In genomic region chr12:10967409-10967808, GRCh38 we compare ENCODE assay signal across 20 cellular contexts. TPM values are rescaled to one million over a fixed set of nuclear protein-coding genes. Genes with fewer than 3 reads are reported as not detected.
DNase-seq lines count a peak whose midpoint lies in the region; ATAC-seq, FAIRE-seq and TF ChIP-seq lines count a peak whose summit lies in the region.
"Had no signal": no experiment of that assay in that cellular context is flagged by ENCODE, and none has a peak within 500 bp of the region (broad histone marks: within the 10 kb centered on the region; RNA-seq: fewer than 3 reads in every experiment).

No MANE protein-coding gene starts in this region.

- H3K9me1 ChIP-seq in keratinocyte (ENCODE audit: control insufficient read depth, extremely low read depth, insufficient read depth, low read length), result no peaks in the 10 kb centered on the region

- dilution Hi-C loops in keratinocyte (cut with MboI; ENCODE audit: extremely low pct_ligation_motif_present, low sequenced_read_pairs), result no loop called here

- no peak for TF ChIP-seq CTCF in AG09309 (IDR thresholded peaks at IDR 0.05; ENCODE audit: control insufficient read depth, insufficient read depth, low read depth, low read length, missing control alignments)
- TF ChIP-seq CTCF in choroid plexus epithelial cell (conservative IDR thresholded peaks at IDR 0.05; ENCODE audit: low read depth, low read length), result no peak
- TF ChIP-seq CTCF in keratinocyte (optimal IDR thresholded peaks at IDR 0.05 in 1 of 3, IDR thresholded peaks at IDR 0.05 in 1 of 3, conservative IDR thresholded peaks at IDR 0.05 in 1 of 3; ENCODE audit: extremely low read depth in 1 of 3, insufficient read depth in 2 of 3, low read length in 3 of 3), result no peak

- peaks cover 17% of the 10 kb centered on the region for H3K4me1 ChIP-seq in keratinocyte (ENCODE audit: control insufficient read depth, extremely low read depth, insufficient read depth, low read length)

- FAIRE-seq in keratinocyte (lab: Jason Lieb, UNC) (no peak), RCC 7860 (lab: Jason Lieb, UNC) (no peak)

- H3K9me3 ChIP-seq in keratinocyte (ENCODE audit: control insufficient read depth, low read depth, low read length), result no peaks in the 10 kb centered on the region
- H3K9me3 ChIP-seq: ascending aorta, ovary, thoracic aorta had no signal

- H3K9ac ChIP-seq in keratinocyte (ENCODE audit: control insufficient read depth, extremely low read depth, insufficient read depth, low read length), result no peak overlapping the region

- no peak for ATAC-seq in HG03135 (IDR thresholded peaks at IDR 0.05; ENCODE audit: unreplicated experiment)
- ATAC-seq: effector memory CD8-positive, alpha-beta T cell had no signal

- no peak overlapping the region for H3K27ac ChIP-seq in keratinocyte (ENCODE audit: control insufficient read depth, insufficient read depth, low read length)
- H3K27ac ChIP-seq: ascending aorta, ovary, thoracic aorta had no signal

- H3K4me2 ChIP-seq in keratinocyte (ENCODE audit: control insufficient read depth, extremely low read depth, insufficient read depth, low read depth, low read length), result peak overlapping the region; percentile 16

- H2AFZ ChIP-seq in keratinocyte (ENCODE audit: control insufficient read depth, low read length), result peak overlapping the region; percentile 36

- no peaks in the 10 kb centered on the region for H3K27me3 ChIP-seq in keratinocyte (ENCODE audit: control insufficient read depth, extremely low read depth, insufficient read depth, low read length)
- H3K27me3 ChIP-seq: ascending aorta, ovary had no signal

- H4K20me1 ChIP-seq in keratinocyte (ENCODE audit: control insufficient read depth, extremely low read depth, insufficient read depth, low read length), result no peaks in the 10 kb centered on the region

- no peaks in the 10 kb centered on the region for H3K79me2 ChIP-seq in keratinocyte (ENCODE audit: control insufficient read depth, insufficient read depth, low read length)

- H3K36me3 ChIP-seq in keratinocyte (ENCODE audit: control insufficient read depth in 2 of 2, extremely low read depth in 1 of 2, insufficient read depth in 2 of 2, low read length in 2 of 2), result no peaks in the 10 kb centered on the region
- H3K36me3 ChIP-seq: ascending aorta, ovary, thoracic aorta had no signal

- DNase-seq in AG09309 (ENCODE audit: low read depth), result peak; percentile 59
- peak; percentile 74 for DNase-seq in LHCN-M2 (ENCODE audit: low read depth)
- DNase-seq in choroid plexus epithelial cell (ENCODE audit: low read depth), result peak; percentile 61
- no peak for DNase-seq in keratinocyte (ENCODE audit: low read depth, low spot score)
- no peak for DNase-seq in NCI-H446 treated with DMSO at 0.1 percent for 48 hours (lab: John Stamatoyannopoulos, UW)
- DNase-seq in RCC 7860 (ENCODE audit: low spot score), result no peak
- no peak for DNase-seq in NCI-H1436 (lab: John Stamatoyannopoulos, UW)
- DNase-seq: activated CD4-positive, alpha-beta memory T cell treated with anti-CD3 and anti-CD28 coated beads, Interleukin-2, amount 10 ng/mL, durations not matched to agents 7 days and 5 days; DMS53; effector memory CD8-positive, alpha-beta T cell; NCI-H1930; NCI-H748 treated with DMSO at 0.1 percent for 48 hours; ovary; SHP77 treated with DMSO at 0.1 percent for 48 hours; stimulated activated CD4-positive, alpha-beta T cell treated with anti-CD3 and anti-CD28 coated beads, Interleukin-15, amount 100 ng/mL, for 24 hours had no signal

- no peak overlapping the region for H3K4me3 ChIP-seq in AG09309 (ENCODE audit: control insufficient read depth, low read depth, low read length)
- no peak overlapping the region for H3K4me3 ChIP-seq in choroid plexus epithelial cell (ENCODE audit: low read depth, low read length)
- H3K4me3 ChIP-seq in keratinocyte (ENCODE audit: control insufficient read depth in 2 of 3, extremely low read depth in 1 of 3, insufficient read depth in 2 of 3, low read depth in 1 of 3, low read length in 3 of 3), result no peak overlapping the region
- H3K4me3 ChIP-seq: ascending aorta, ovary, thoracic aorta had no signal

RNA-seq across cellular contexts. Expression of gene TAS2R50, which starts 19.3 kb away (rescaled TPM):
- 0.58 and 0.75 TPM in 2 replicates for total RNA-seq in LHCN-M2 (2014; rRNA removed)
- polyA plus RNA-seq in LHCN-M2 (2012), result 0.06 TPM
- 0.10 TPM in 1 of 3 replicates, not detected in the others for polyA plus RNA-seq in keratinocyte
- polyA plus RNA-seq in keratinocyte (2011; ENCODE audit: low read depth), result not detected
- not detected in 2 replicates for polyA plus RNA-seq in keratinocyte (2011; cell fraction: cytosol; rRNA removed)
- 0.31 and 0.61 TPM in 2 replicates for polyA plus RNA-seq in keratinocyte (2011; cell fraction: nucleus; rRNA removed)
- 0.17 TPM in 1 of 2 replicates, not detected in the other for polyA plus RNA-seq in keratinocyte (2012; ENCODE audit: low replicate concordance)
- polyA minus RNA-seq in keratinocyte, result 4.2 to 13.0 TPM in 2 of 3 replicates, not detected in the other
- not detected for polyA minus RNA-seq in keratinocyte (2011; cell fraction: cytosol; rRNA and poly(A)+ RNA removed)
- 13.9 and 19.3 TPM in 2 replicates for polyA minus RNA-seq in keratinocyte (2011; cell fraction: nucleus; rRNA and poly(A)+ RNA removed)
- total RNA-seq: ascending aorta had no signal

RNA-seq across cellular contexts. Expression of gene TAS2R14, which starts 28.3 kb away (rescaled TPM):
- total RNA-seq in LHCN-M2 (2014; rRNA removed), result 1.7 and 1.8 TPM in 2 replicates
- polyA plus RNA-seq in LHCN-M2 (2012), result 0.35 TPM
- 0.58 to 1.2 TPM (median 0.63 TPM) in 3 replicates for polyA plus RNA-seq in keratinocyte
- not detected for polyA plus RNA-seq in keratinocyte (2011; ENCODE audit: low read depth)
- 0.35 and 0.73 TPM in 2 replicates for polyA plus RNA-seq in keratinocyte (2011; cell fraction: cytosol; rRNA removed)
- 2.1 and 3.3 TPM in 2 replicates for polyA plus RNA-seq in keratinocyte (2011; cell fraction: nucleus; rRNA removed)
- polyA plus RNA-seq in keratinocyte (2012; ENCODE audit: low replicate concordance), result 0.31 and 0.42 TPM in 2 replicates
- polyA minus RNA-seq in keratinocyte, result 1.6 to 5.7 TPM in 2 of 3 replicates, not detected in the other
- not detected for polyA minus RNA-seq in keratinocyte (2011; cell fraction: cytosol; rRNA and poly(A)+ RNA removed)
- polyA minus RNA-seq in keratinocyte (2011; cell fraction: nucleus; rRNA and poly(A)+ RNA removed), result 6.0 and 14.6 TPM in 2 replicates
- total RNA-seq: ascending aorta had no signal

RNA-seq across cellular contexts. Expression of gene TAS2R20, which starts 30.7 kb away (rescaled TPM):
- total RNA-seq in LHCN-M2 (2014; rRNA removed), result 0.51 and 0.75 TPM in 2 replicates
- 0.17 TPM for polyA plus RNA-seq in LHCN-M2 (2012)
- polyA plus RNA-seq in keratinocyte, result 0.08 to 0.43 TPM (median 0.41 TPM) in 3 replicates
- polyA plus RNA-seq in keratinocyte (2011; ENCODE audit: low read depth), result not detected
- not detected in 2 replicates for polyA plus RNA-seq in keratinocyte (2011; cell fraction: cytosol; rRNA removed)
- polyA plus RNA-seq in keratinocyte (2011; cell fraction: nucleus; rRNA removed), result 2.1 and 2.5 TPM in 2 replicates
- 0.10 and 0.38 TPM in 2 replicates for polyA plus RNA-seq in keratinocyte (2012; ENCODE audit: low replicate concordance)
- polyA minus RNA-seq in keratinocyte, result 2.4 to 6.5 TPM in 2 of 3 replicates, not detected in the other
- polyA minus RNA-seq in keratinocyte (2011; cell fraction: cytosol; rRNA and poly(A)+ RNA removed), result not detected
- 6.4 and 16.1 TPM in 2 replicates for polyA minus RNA-seq in keratinocyte (2011; cell fraction: nucleus; rRNA and poly(A)+ RNA removed)

RNA-seq across cellular contexts. Expression of gene PRH2, which starts 38.4 kb away (rescaled TPM):
- 1.0 TPM in 1 of 2 replicates, not detected in the other for total RNA-seq in LHCN-M2 (2014; rRNA removed)
- polyA plus RNA-seq in LHCN-M2 (2012), result 0.34 TPM
- 0.12 to 0.13 TPM in 2 of 3 replicates, not detected in the other for polyA plus RNA-seq in keratinocyte
- not detected for polyA plus RNA-seq in keratinocyte (2011; ENCODE audit: low read depth)
- not detected in 2 replicates for polyA plus RNA-seq in keratinocyte (2011; cell fraction: cytosol; rRNA removed)
- polyA plus RNA-seq in keratinocyte (2011; cell fraction: nucleus; rRNA removed), result 0.33 TPM in 1 of 2 replicates, not detected in the other
- polyA plus RNA-seq in keratinocyte (2012; ENCODE audit: low replicate concordance), result not detected in 2 replicates
- 2.2 TPM in 1 of 3 replicates, not detected in the others for polyA minus RNA-seq in keratinocyte
- polyA minus RNA-seq in keratinocyte (2011; cell fraction: cytosol; rRNA and poly(A)+ RNA removed), result not detected
- 1.1 TPM in 1 of 2 replicates, not detected in the other for polyA minus RNA-seq in keratinocyte (2011; cell fraction: nucleus; rRNA and poly(A)+ RNA removed)
- total RNA-seq: activated CD4-positive, alpha-beta memory T cell treated with anti-CD3 and anti-CD28 coated beads, Interleukin-2, amount 10 ng/mL, durations not matched to agents 7 days and 5 days; activated T-helper 2 cell treated with anti-CD3 and anti-CD28 coated beads, Interferon-gamma antibody, Interleukin-2, Interleukin-4, amounts not matched to agents 10 μg/mL and 5 μg/mL and 100 μg/mL, durations not matched to agents 14 hours and 24 hours and 36 hours; ascending aorta; lung microvascular endothelial cell; thoracic aorta had no signal

RNA-seq across cellular contexts. Expression of gene TAS2R19, which starts 55.0 kb away (rescaled TPM):
- total RNA-seq in LHCN-M2 (2014; rRNA removed), result 0.75 and 1.9 TPM in 2 replicates
- 0.30 TPM for polyA plus RNA-seq in LHCN-M2 (2012)
- 0.17 to 0.31 TPM in 2 of 3 replicates, not detected in the other for polyA plus RNA-seq in keratinocyte
- polyA plus RNA-seq in keratinocyte (2011; ENCODE audit: low read depth), result not detected
- polyA plus RNA-seq in keratinocyte (2011; cell fraction: cytosol; rRNA removed), result not detected in 2 replicates
- 1.1 and 1.6 TPM in 2 replicates for polyA plus RNA-seq in keratinocyte (2011; cell fraction: nucleus; rRNA removed)
- 0.23 TPM in 1 of 2 replicates, not detected in the other for polyA plus RNA-seq in keratinocyte (2012; ENCODE audit: low replicate concordance)
- polyA minus RNA-seq in keratinocyte, result 0.66 to 22.1 TPM (median 6.1 TPM) in 3 replicates
- polyA minus RNA-seq in keratinocyte (2011; cell fraction: cytosol; rRNA and poly(A)+ RNA removed), result not detected
- polyA minus RNA-seq in keratinocyte (2011; cell fraction: nucleus; rRNA and poly(A)+ RNA removed), result 16.6 and 33.2 TPM in 2 replicates
- total RNA-seq: ascending aorta had no signal

Comparison
In these comparisons a context has a peak if more than half of its experiments do, and no peak if none do; other contexts are left out.
1. DNase-seq: peak in AG09309 (single experiment), LHCN-M2 (single experiment) and choroid plexus epithelial cell (single experiment); none in keratinocyte (single experiment), NCI-H446 treated with DMSO at 0.1 percent for 48 hours (single experiment), RCC 7860 (single experiment) and NCI-H1436 (single experiment).